Comparison of ENCODE assay signal across 9 cellular contexts in genomic region chr5:59358497-59358896, GRCh38.
DNase-seq lines count a peak whose midpoint lies in the region; ATAC-seq and TF ChIP-seq lines count a peak whose summit lies in the region.
"Had no signal": no experiment of that assay in that cellular context is flagged by ENCODE, and none has a peak within 500 bp of the region (broad histone marks: within the 10 kb centered on the region; RNA-seq: fewer than 3 reads in every experiment).

No MANE protein-coding gene starts in this region.

- peak; percentile 50 for DNase-seq in NCI-H446 treated with DMSO at 0.1 percent for 48 hours (lab: John Stamatoyannopoulos, UW)
- DNase-seq in effector memory CD8-positive, alpha-beta T cell, result no peak
- no peak for DNase-seq in left lung
- DNase-seq in T-helper 2 cell, result no peak
- DNase-seq: stimulated activated naive CD8-positive, alpha-beta T cell treated with anti-CD3 and anti-CD28 coated beads, Interleukin-15, Interleukin-2, amounts not matched to agents 100 U/mL and 50 U/mL, for 24 hours had no signal

- H3K27me3 Mint-ChIP-seq in effector memory CD8-positive, alpha-beta T cell, result peaks cover 23 to 33% of the 10 kb centered on the region in 2 donors

- no peaks in the 10 kb centered on the region for H3K4me1 Mint-ChIP-seq in effector memory CD8-positive, alpha-beta T cell (ENCODE audit: low read depth in 2 of 2)

- no peaks in the 10 kb centered on the region for H3K9me3 Mint-ChIP-seq in effector memory CD8-positive, alpha-beta T cell

- H3K9ac ChIP-seq in skeletal muscle tissue (ENCODE audit: low read depth in 1 of 3, low read length in 3 of 3), result peak overlapping the region; percentile 63 to 82 (median 76)

- intact Hi-C loops in left lung (cut with DNase I), result no loop called here

- peak; percentile 36 for ATAC-seq in effector memory CD8-positive, alpha-beta T cell (replicated peaks)
- peak; percentile 52 for ATAC-seq in left lung
- ATAC-seq in HG02610 (IDR thresholded peaks at IDR 0.05; ENCODE audit: unreplicated experiment), result no peak
- no peak for ATAC-seq in GM18505 (IDR thresholded peaks at IDR 0.05; ENCODE audit: unreplicated experiment)
- ATAC-seq in HG03354 (IDR thresholded peaks at IDR 0.05; ENCODE audit: poor library complexity, severe bottlenecking, unreplicated experiment), result no peak
- ATAC-seq: stimulated activated naive CD8-positive, alpha-beta T cell treated with anti-CD3 and anti-CD28 coated beads, Interleukin-15, Interleukin-2, amounts not matched to agents 100 U/mL and 50 U/mL, for 24 hours had no signal

- H3K27ac ChIP-seq in left lung, result peak overlapping the region; percentile 25 to 67
- peak overlapping the region; percentile 86 for H3K27ac ChIP-seq in skeletal muscle tissue (ENCODE audit: low read depth, low read length)

- H3K36me3 Mint-ChIP-seq in effector memory CD8-positive, alpha-beta T cell (ENCODE audit: insufficient read depth), result no peaks in the 10 kb centered on the region

- H3K27me3 ChIP-seq in left lung (no peaks in the 10 kb centered on the region), skeletal muscle tissue (ENCODE audit: control insufficient read depth in 3 of 3, insufficient read depth in 3 of 3, low read length in 3 of 3) (no peaks in the 10 kb centered on the region)

- no peak for TF ChIP-seq POLR2A in GM18505 (IDR thresholded peaks at IDR 0.05; ENCODE audit: borderline replicate concordance, extremely low read depth, insufficient read depth, insufficient read length)

- no peak overlapping the region for H3K4me3 Mint-ChIP-seq in effector memory CD8-positive, alpha-beta T cell

- no peak for TF ChIP-seq CTCF in left lung (IDR thresholded peaks at IDR 0.05)

- no peak overlapping the region for H3K4me3 ChIP-seq in left lung
- peak overlapping the region; percentile 25 to 57 (median 41) for H3K4me3 ChIP-seq in skeletal muscle tissue (ENCODE audit: low read length in 3 of 3)

- H3K4me1 ChIP-seq in left lung, result peaks cover 10 to 48% of the 10 kb centered on the region in 2 donors
- H3K4me1 ChIP-seq in skeletal muscle tissue (ENCODE audit: control insufficient read depth in 3 of 3, insufficient read depth in 3 of 3, low read length in 3 of 3), result peaks cover 8 to 22% (median 9%) of the 10 kb centered on the region in 3 donors

- H3K36me3 ChIP-seq in left lung (no peaks in the 10 kb centered on the region), skeletal muscle tissue (ENCODE audit: control insufficient read depth in 3 of 3, insufficient read depth in 3 of 3, low read length in 3 of 3) (no peaks in the 10 kb centered on the region)

- H3K9me3 ChIP-seq in left lung (no peaks in the 10 kb centered on the region), skeletal muscle tissue (ENCODE audit: control insufficient read depth in 3 of 3, low read length in 3 of 3) (no peaks in the 10 kb centered on the region)

- H3K27ac Mint-ChIP-seq in effector memory CD8-positive, alpha-beta T cell, result no peak overlapping the region

Comparison
In these comparisons a context has a peak if more than half of its experiments do, and no peak if none do; other contexts are left out.
1. ATAC-seq: peak in effector memory CD8-positive, alpha-beta T cell (single experiment) and left lung (single experiment); none in HG02610 (single experiment), GM18505 (single experiment) and HG03354 (single experiment).
2. H3K4me3 ChIP-seq: peak in skeletal muscle tissue (3 of 3); none in left lung (0 of 2).